Comparison of ENCODE assay signal across 11 cellular contexts in genomic region chr5:1542755-1543154, GRCh38. TPM values are rescaled to one million over a fixed set of nuclear protein-coding genes. Genes with fewer than 3 reads are reported as not detected.
DNase-seq lines count a peak whose midpoint lies in the region; ATAC-seq and TF ChIP-seq lines count a peak whose summit lies in the region.
"Had no signal": no experiment of that assay in that cellular context is flagged by ENCODE, and none has a peak within 500 bp of the region (broad histone marks: within the 10 kb centered on the region; RNA-seq: fewer than 3 reads in every experiment).

No MANE protein-coding gene starts in this region.

- peaks cover 2% of the 10 kb centered on the region for H3K36me3 Mint-ChIP-seq in T-helper 17 cell (ENCODE audit: low read depth)

- POLR2A ChIA-PET in RWPE1 (lab: Yijun Ruan, JAX; ENCODE audit: low non-redundant PET) = interaction anchor here (0.7 to 1.2 kb wide), 2 partner anchors 19 to 23 kb away, joined by 3 to 4 read pairs; partner anchors contain the start of gene LPCAT1

- CTCF ChIA-PET in RWPE1 (lab: Yijun Ruan, JAX) = interaction anchor here (0.6 kb wide), 1 partner anchor 86 kb away, joined by 3 read pairs; no protein-coding TSS in a partner anchor

- H3K27me3 Mint-ChIP-seq in T-helper 17 cell = no peaks in the 10 kb centered on the region

- no peaks in the 10 kb centered on the region for H3K9me3 ChIP-seq in T-helper 17 cell (ENCODE audit: control insufficient read depth, low read length, poor library complexity, severe bottlenecking)

- DNase-seq in HCEC 1CT = peak; percentile 46
- DNase-seq in RWPE1 (ENCODE audit: low spot score) = peak; percentile 97
- peak; percentile 86 for DNase-seq in glomerular visceral epithelial cell (ENCODE audit: extremely low spot score)
- DNase-seq in renal cortical epithelial cell (ENCODE audit: low read depth) = peak; percentile 98
- DNase-seq in stimulated activated CD4-positive, alpha-beta T cell treated with anti-CD3 and anti-CD28 coated beads, Interleukin-2, amount 100 ng/mL, for 48 hours = no peak
- DNase-seq in NCI-H524 treated with DMSO at 0.1 percent for 48 hours (lab: John Stamatoyannopoulos, UW) = no peak
- DNase-seq in T-helper 17 cell = no peak
- DNase-seq: DND-41, OCI-M1 had no signal

- TF ChIP-seq CTCF in RWPE1 (conservative IDR thresholded peaks at IDR 0.05; ENCODE audit: low read depth) = no peak

- peaks cover 10% of the 10 kb centered on the region for H3K4me1 Mint-ChIP-seq in T-helper 17 cell

- H3K4me3 Mint-ChIP-seq in T-helper 17 cell = no peak overlapping the region

- H3K27ac ChIP-seq in RWPE1 = peak overlapping the region; percentile 82
- H3K27ac ChIP-seq: dorsolateral prefrontal cortex had no signal

- ATAC-seq in GM21390 (IDR thresholded peaks at IDR 0.05; ENCODE audit: unreplicated experiment) (no peak), T-helper 17 cell (no peak)

- no peak overlapping the region for H3K27ac Mint-ChIP-seq in T-helper 17 cell

RNA-seq across cellular contexts. Expression of gene LPCAT1, which starts 19.0 kb away (rescaled TPM):
- total RNA-seq in renal cortical epithelial cell (80.9 and 176 TPM in 2 replicates), T-helper 17 cell (10 to 100 TPM; 23.4 to 24.8 TPM)

Comparison
In these comparisons a context has a peak if more than half of its experiments do, and no peak if none do; other contexts are left out.
1. DNase-seq: peak in HCEC 1CT (single experiment), RWPE1 (single experiment), glomerular visceral epithelial cell (single experiment) and renal cortical epithelial cell (single experiment); none in stimulated activated CD4-positive, alpha-beta T cell treated with anti-CD3 and anti-CD28 coated beads, Interleukin-2, amount 100 ng/mL, for 48 hours (0 of 2), NCI-H524 treated with DMSO at 0.1 percent for 48 hours (single experiment) and T-helper 17 cell (0 of 3).